Comparison of ENCODE assay signal across 8 cellular contexts in the genomic region with DNA sequence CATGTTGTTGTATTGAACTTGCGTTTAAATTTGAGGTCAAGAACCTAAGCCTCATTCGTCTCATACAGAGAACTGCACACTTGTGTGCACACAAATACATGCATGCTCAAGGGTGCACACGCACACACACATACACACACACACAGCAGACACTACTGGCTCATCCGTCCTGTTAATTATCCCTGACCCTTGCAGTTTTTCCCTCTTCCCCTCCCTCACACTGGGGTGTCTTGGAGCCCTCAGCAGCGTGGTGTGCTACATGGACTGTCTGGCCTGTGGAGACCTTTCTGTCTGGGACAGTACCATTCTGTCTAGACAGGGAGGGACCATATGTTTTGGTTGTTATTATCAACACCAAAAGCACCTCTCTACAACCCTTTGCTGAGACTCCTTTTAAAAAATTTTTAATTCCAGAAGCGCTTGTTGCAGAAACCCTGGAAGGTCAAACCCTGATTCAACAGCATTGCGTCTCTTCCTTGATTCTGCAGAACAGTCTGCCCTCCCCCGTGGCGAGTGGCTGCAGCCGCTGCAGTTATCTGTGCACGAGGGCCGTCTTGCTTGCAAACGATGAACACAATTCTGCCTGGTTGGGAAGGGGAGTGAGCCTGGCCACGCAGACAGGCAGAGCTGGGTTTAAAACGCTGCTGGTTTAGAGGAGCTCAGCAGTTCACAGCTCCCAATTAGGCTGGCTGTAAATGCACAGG.
DNase-seq lines count a peak whose midpoint lies in the region; ATAC-seq and TF ChIP-seq lines count a peak whose summit lies in the region.

No MANE protein-coding gene starts in this region.

- no peaks in the 10 kb centered on the region for H3K4me1 Mint-ChIP-seq in activated CD4-positive, alpha-beta memory T cell treated with anti-CD3 and anti-CD28 coated beads, Interleukin-2, amount 10 ng/mL, durations not matched to agents 7 days and 5 days

- POLR2A ChIA-PET in activated CD4-positive, alpha-beta memory T cell treated with anti-CD3 and anti-CD28 coated beads, Interleukin-2, amount 10 ng/mL, durations not matched to agents 7 days and 5 days (lab: Charles Lee): no interaction called here

- peaks cover 0 to 10% (median 0%) of the 10 kb centered on the region in 6 donors for H3K4me1 ChIP-seq in spleen

- no peak overlapping the region for H3K27ac Mint-ChIP-seq in activated CD4-positive, alpha-beta memory T cell treated with anti-CD3 and anti-CD28 coated beads, Interleukin-2, amount 10 ng/mL, durations not matched to agents 7 days and 5 days

- peaks cover 3% of the 10 kb centered on the region for H3K27me3 Mint-ChIP-seq in activated CD4-positive, alpha-beta memory T cell treated with anti-CD3 and anti-CD28 coated beads, Interleukin-2, amount 10 ng/mL, durations not matched to agents 7 days and 5 days

- ATAC-seq in GM19023 (IDR thresholded peaks at IDR 0.05; ENCODE audit: unreplicated experiment): no peak

- no peak overlapping the region for H3K4me3 Mint-ChIP-seq in activated CD4-positive, alpha-beta memory T cell treated with anti-CD3 and anti-CD28 coated beads, Interleukin-2, amount 10 ng/mL, durations not matched to agents 7 days and 5 days

- no peaks in the 10 kb centered on the region for H3K36me3 ChIP-seq in spleen

- H3K9me3 Mint-ChIP-seq in activated CD4-positive, alpha-beta memory T cell treated with anti-CD3 and anti-CD28 coated beads, Interleukin-2, amount 10 ng/mL, durations not matched to agents 7 days and 5 days: no peaks in the 10 kb centered on the region

- H3K4me3 ChIP-seq in spleen: no peak overlapping the region

- no peak for TF ChIP-seq CTCF in spleen (IDR thresholded peaks at IDR 0.05 in 8 of 11, conservative IDR thresholded peaks at IDR 0.05 in 3 of 11)

- intact Hi-C loops in spleen (cut with DNase I; ENCODE audit: low total_unique reads): no loop called here

- CTCF ChIA-PET in activated CD4-positive, alpha-beta memory T cell treated with anti-CD3 and anti-CD28 coated beads, Interleukin-2, amount 10 ng/mL, durations not matched to agents 7 days and 5 days (lab: Charles Lee): no interaction called here

- WGBS in spleen, 5 donors: 31 to 42% (median 37%) methylated on average over 15 of the region's 15 CpGs

- H3K9me3 ChIP-seq in spleen: no peaks in the 10 kb centered on the region

- H3K27ac ChIP-seq in spleen: no peak overlapping the region

- no peak for TF ChIP-seq POLR2A in spleen (IDR thresholded peaks at IDR 0.05)

- no peaks in the 10 kb centered on the region for H3K27me3 ChIP-seq in spleen (replicated peaks in 1 of 7)

- H3K36me3 Mint-ChIP-seq in activated CD4-positive, alpha-beta memory T cell treated with anti-CD3 and anti-CD28 coated beads, Interleukin-2, amount 10 ng/mL, durations not matched to agents 7 days and 5 days (ENCODE audit: low read depth): no peaks in the 10 kb centered on the region

- DNase-seq in COR-L47 (lab: John Stamatoyannopoulos, UW) (peak; percentile 37), NCI-H2029 treated with DMSO at 0.1 percent for 48 hours (lab: John Stamatoyannopoulos, UW) (peak; percentile 66), astrocyte of the hippocampus (ENCODE audit: low read depth, low spot score) (peak; percentile 79), kidney tubule cell (ENCODE audit: low spot score) (peak; percentile 19), T1000 (lab: John Stamatoyannopoulos, UW) (no peak), spleen (no peak)
- DNase-seq in activated CD4-positive, alpha-beta memory T cell treated with anti-CD3 and anti-CD28 coated beads, Interleukin-2, amount 10 ng/mL, durations not matched to agents 7 days and 5 days: no peak

Comparison
In these comparisons a context has a peak if more than half of its experiments do, and no peak if none do; other contexts are left out.
1. DNase-seq: peak in COR-L47 (single experiment), NCI-H2029 treated with DMSO at 0.1 percent for 48 hours (single experiment), astrocyte of the hippocampus (single experiment) and kidney tubule cell (single experiment); none in activated CD4-positive, alpha-beta memory T cell treated with anti-CD3 and anti-CD28 coated beads, Interleukin-2, amount 10 ng/mL, durations not matched to agents 7 days and 5 days (single experiment), T1000 (single experiment) and spleen (single experiment).